ENCODE assay signal across 8 cellular contexts in the genomic region with DNA sequence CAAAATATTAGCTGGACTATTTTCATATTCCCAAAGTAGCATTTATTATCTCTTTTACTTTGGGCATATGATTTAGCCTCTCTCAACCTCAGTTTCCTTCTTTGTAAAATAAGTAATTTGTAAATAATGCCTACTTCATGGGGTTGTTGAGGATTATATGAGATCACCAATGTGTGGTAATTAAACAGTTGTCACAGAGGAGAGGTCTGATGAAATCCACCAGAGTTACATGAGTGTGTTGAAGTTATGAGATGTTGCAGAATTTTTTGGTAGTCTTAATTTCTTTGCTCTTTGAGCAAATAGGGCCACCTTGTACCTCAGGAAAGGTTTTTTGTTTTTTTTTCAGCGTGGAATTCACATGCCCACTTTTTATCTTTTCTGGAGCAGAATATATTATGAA. TPM values are rescaled to one million over a fixed set of nuclear protein-coding genes. Genes with fewer than 3 reads are reported as not detected.
DNase-seq lines count a peak whose midpoint lies in the region; ATAC-seq and TF ChIP-seq lines count a peak whose summit lies in the region.

No MANE protein-coding gene starts in this region.

- peak overlapping the region; percentile 88 for H3K27ac ChIP-seq in skeletal muscle tissue (ENCODE audit: low read depth, low read length)

- H3K4me3 ChIP-seq in HFF-Myc (replicated peaks; ENCODE audit: low read depth, low read length) = peak overlapping the region; percentile 61
- peak overlapping the region; percentile 67 to 95 (median 75) for H3K4me3 ChIP-seq in skeletal muscle tissue (ENCODE audit: low read length in 3 of 3)

- H3K36me3 ChIP-seq in skeletal muscle tissue (ENCODE audit: control insufficient read depth in 3 of 3, insufficient read depth in 3 of 3, low read length in 3 of 3) = peaks cover 0 to 12% (median 4%) of the 10 kb centered on the region in 3 donors

- no peak for TF ChIP-seq CTCF in HFF-Myc (IDR thresholded peaks at IDR 0.05; ENCODE audit: low read depth, low read length, missing control alignments)

- DNase-seq in HFF-Myc (ENCODE audit: extremely low read depth, low read depth) (no peak), SKM-1 (lab: John Stamatoyannopoulos, UW; ENCODE audit: unreplicated experiment) (peak; percentile 1), fibroblast of gingiva (ENCODE audit: low read depth) (peak; percentile 9), DMS114 treated with DMSO at 0.1 percent for 48 hours (lab: John Stamatoyannopoulos, UW; ENCODE audit: unreplicated experiment) (no peak), NCI-H2227 treated with DMSO at 0.1 percent for 48 hours (lab: John Stamatoyannopoulos, UW) (no peak), SW480 (ENCODE audit: low spot score) (no peak)

- peaks cover 0 to 4% (median 0%) of the 10 kb centered on the region in 3 donors for H3K4me1 ChIP-seq in skeletal muscle tissue (ENCODE audit: control insufficient read depth in 3 of 3, insufficient read depth in 3 of 3, low read length in 3 of 3)

- no peak for ATAC-seq in HG02798 (IDR thresholded peaks at IDR 0.05; ENCODE audit: poor library complexity, unreplicated experiment)

- H3K9ac ChIP-seq in skeletal muscle tissue (ENCODE audit: low read depth in 1 of 3, low read length in 3 of 3) = peak overlapping the region in 2 of 3 donors; percentile 81 to 82

- H3K9me3 ChIP-seq in skeletal muscle tissue (ENCODE audit: control insufficient read depth in 3 of 3, low read length in 3 of 3) = no peaks in the 10 kb centered on the region

- no peaks in the 10 kb centered on the region for H3K27me3 ChIP-seq in skeletal muscle tissue (ENCODE audit: control insufficient read depth in 3 of 3, insufficient read depth in 3 of 3, low read length in 3 of 3)

RNA-seq across cellular contexts. Expression of a gene that starts 1.4 kb away (rescaled TPM):
- 319 TPM for total RNA-seq in skeletal muscle tissue

RNA-seq across cellular contexts. Expression of a gene that starts 5.5 kb away (rescaled TPM):
- 60.5 TPM for total RNA-seq in skeletal muscle tissue

RNA-seq across cellular contexts. Expression of a gene that starts 9.8 kb away (rescaled TPM):
- 15.1 TPM for total RNA-seq in skeletal muscle tissue

Comparison
In these comparisons a context has a peak if more than half of its experiments do, and no peak if none do; other contexts are left out.
1. DNase-seq: peak in SKM-1 (single experiment) and fibroblast of gingiva (single experiment); none in HFF-Myc (single experiment), DMS114 treated with DMSO at 0.1 percent for 48 hours (single experiment), NCI-H2227 treated with DMSO at 0.1 percent for 48 hours (single experiment) and SW480 (single experiment).